ENCODE assay signal across 1 cellular context in genomic region chr17:27952366-27952765, GRCh38.
TF ChIP-seq lines count a peak whose summit lies in the region.

No MANE protein-coding gene starts in this region.

TF ChIP-seq in H1, 55 proteins besides CTCF, POLR2A, EP300 and RAD21:
- TF ChIP-seq JUND (IDR thresholded peaks at IDR 0.05; ENCODE audit: low read length) (no peak), CEBPB (IDR thresholded peaks at IDR 0.05; ENCODE audit: low read depth, low read length) (no peak), BCL11A (IDR thresholded peaks at IDR 0.05; ENCODE audit: low read depth in 2 of 2, low read length in 2 of 2) (no peak), SIRT6 (IDR thresholded peaks at IDR 0.05; ENCODE audit: low read length) (no peak), CBX5 (IDR thresholded peaks at IDR 0.05; ENCODE audit: low read depth, low read length) (no peak), KDM4A (IDR thresholded peaks at IDR 0.05; ENCODE audit: low read depth, low read length, severe bottlenecking) (no peak), JUN (IDR thresholded peaks at IDR 0.05; ENCODE audit: low read depth, low read length) (no peak), EGR1 (IDR thresholded peaks at IDR 0.05; ENCODE audit: borderline replicate concordance, low read depth, low read length) (no peak), E2F6 (IDR thresholded peaks at IDR 0.05) (no peak), SP1 (IDR thresholded peaks at IDR 0.05; ENCODE audit: low read depth, low read length) (no peak), FOSL1 (IDR thresholded peaks at IDR 0.05; ENCODE audit: insufficient read depth, low read depth, low read length) (no peak)
